Comparison of ENCODE assay signal across 20 cellular contexts in the genomic region with DNA sequence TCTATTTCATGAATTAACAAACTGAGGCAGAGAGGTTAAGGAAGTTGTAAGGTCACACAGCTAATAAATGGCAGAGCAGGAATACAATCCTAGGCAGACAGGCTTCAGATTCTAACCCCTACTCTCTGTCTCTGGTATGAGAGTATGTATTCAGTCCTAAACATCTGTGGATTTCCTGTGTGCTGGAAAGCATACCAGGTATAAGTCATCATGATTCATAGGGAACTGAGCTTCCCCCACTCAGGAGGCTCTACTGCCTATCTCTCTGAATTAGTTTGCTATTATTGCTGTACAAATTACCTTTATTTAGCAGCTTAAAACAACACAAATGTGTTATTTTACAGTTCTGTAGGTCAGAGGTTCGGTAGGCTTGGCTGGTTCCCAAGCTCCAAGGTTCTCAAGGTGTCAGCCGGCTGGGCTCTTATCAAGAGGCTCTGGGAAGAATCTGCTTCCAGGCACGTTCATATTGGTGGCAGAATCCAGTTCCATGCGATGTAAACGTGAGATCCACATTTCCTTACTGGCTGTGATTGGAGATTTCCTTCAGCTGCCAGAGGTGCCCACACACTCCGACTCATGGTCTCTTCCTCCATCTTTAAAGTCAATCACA.
DNase-seq lines count a peak whose midpoint lies in the region; ATAC-seq, FAIRE-seq and TF ChIP-seq lines count a peak whose summit lies in the region.
"Had no signal": no experiment of that assay in that cellular context is flagged by ENCODE, and none has a peak within 500 bp of the region (broad histone marks: within the 10 kb centered on the region; RNA-seq: fewer than 3 reads in every experiment).

No MANE protein-coding gene starts in this region.

- ATAC-seq in GM18505 (IDR thresholded peaks at IDR 0.05; ENCODE audit: unreplicated experiment) (no peak), GM21360 (IDR thresholded peaks at IDR 0.05; ENCODE audit: unreplicated experiment) (no peak)
- ATAC-seq: natural killer cell treated with Interleukin-12 subunit alpha and Interleukin-12 subunit beta and Interleukin-15 and Interleukin-18, amount 100 ng/mL, for 72 hours had no signal

- H3K4me3 ChIP-seq in bronchial epithelial cell (ENCODE audit: low read depth, low read length), result no peak overlapping the region
- H3K4me3 ChIP-seq: HAP-1 had no signal

- no peaks in the 10 kb centered on the region for H3K27me3 ChIP-seq in bronchial epithelial cell (ENCODE audit: control insufficient read depth, insufficient read depth, low read length)

- DNase-seq in A172 (ENCODE audit: low spot score), result peak; percentile 30
- DNase-seq in HT1080 (ENCODE audit: low read depth), result peak; percentile 77
- peak; percentile 76 for DNase-seq in bronchial epithelial cell (ENCODE audit: low read depth)
- peak; percentile 78 for DNase-seq in kidney tubule cell (ENCODE audit: low spot score)
- no peak for DNase-seq in NCI-H526 treated with DMSO at 0.1 percent for 48 hours (lab: John Stamatoyannopoulos, UW)
- no peak for DNase-seq in DMS153 treated with DMSO at 0.1 percent for 48 hours (lab: John Stamatoyannopoulos, UW; ENCODE audit: unreplicated experiment)
- DNase-seq: activated CD4-positive, alpha-beta T cell treated with anti-CD3 and anti-CD28 coated beads, Interleukin-2, amount 50 U/mL, for 48 hours; activated naive CD4-positive, alpha-beta T cell treated with anti-CD3 and anti-CD28 coated beads for 36 hours; activated T-cell treated with anti-CD3 and anti-CD28 coated beads for 4 hours; aorta; head of caudate nucleus; immature natural killer cell; MM.1S; NCI-H1694; stimulated activated CD8-positive, alpha-beta memory T cell treated with anti-CD3 and anti-CD28 coated beads, Interleukin-4, amount 100 ng/mL, for 48 hours had no signal

- no peaks in the 10 kb centered on the region for H3K36me3 ChIP-seq in bronchial epithelial cell (ENCODE audit: control insufficient read depth, insufficient read depth, low read length)
- H3K36me3 ChIP-seq: HAP-1 had no signal

- TF ChIP-seq CTCF in bronchial epithelial cell (IDR thresholded peaks at IDR 0.05; ENCODE audit: insufficient read depth, low read length, severe bottlenecking), result no peak

- FAIRE-seq in bronchial epithelial cell (lab: Jason Lieb, UNC), result no peak
- FAIRE-seq: A204.1 had no signal

- no peak for TF ChIP-seq POLR2A in GM18505 (IDR thresholded peaks at IDR 0.05; ENCODE audit: borderline replicate concordance, extremely low read depth, insufficient read depth, insufficient read length)

Comparison
In these comparisons a context has a peak if more than half of its experiments do, and no peak if none do; other contexts are left out.
1. DNase-seq: peak in A172 (single experiment), HT1080 (single experiment), bronchial epithelial cell (single experiment) and kidney tubule cell (single experiment); none in NCI-H526 treated with DMSO at 0.1 percent for 48 hours (single experiment) and DMS153 treated with DMSO at 0.1 percent for 48 hours (single experiment).